In the genomic region with DNA sequence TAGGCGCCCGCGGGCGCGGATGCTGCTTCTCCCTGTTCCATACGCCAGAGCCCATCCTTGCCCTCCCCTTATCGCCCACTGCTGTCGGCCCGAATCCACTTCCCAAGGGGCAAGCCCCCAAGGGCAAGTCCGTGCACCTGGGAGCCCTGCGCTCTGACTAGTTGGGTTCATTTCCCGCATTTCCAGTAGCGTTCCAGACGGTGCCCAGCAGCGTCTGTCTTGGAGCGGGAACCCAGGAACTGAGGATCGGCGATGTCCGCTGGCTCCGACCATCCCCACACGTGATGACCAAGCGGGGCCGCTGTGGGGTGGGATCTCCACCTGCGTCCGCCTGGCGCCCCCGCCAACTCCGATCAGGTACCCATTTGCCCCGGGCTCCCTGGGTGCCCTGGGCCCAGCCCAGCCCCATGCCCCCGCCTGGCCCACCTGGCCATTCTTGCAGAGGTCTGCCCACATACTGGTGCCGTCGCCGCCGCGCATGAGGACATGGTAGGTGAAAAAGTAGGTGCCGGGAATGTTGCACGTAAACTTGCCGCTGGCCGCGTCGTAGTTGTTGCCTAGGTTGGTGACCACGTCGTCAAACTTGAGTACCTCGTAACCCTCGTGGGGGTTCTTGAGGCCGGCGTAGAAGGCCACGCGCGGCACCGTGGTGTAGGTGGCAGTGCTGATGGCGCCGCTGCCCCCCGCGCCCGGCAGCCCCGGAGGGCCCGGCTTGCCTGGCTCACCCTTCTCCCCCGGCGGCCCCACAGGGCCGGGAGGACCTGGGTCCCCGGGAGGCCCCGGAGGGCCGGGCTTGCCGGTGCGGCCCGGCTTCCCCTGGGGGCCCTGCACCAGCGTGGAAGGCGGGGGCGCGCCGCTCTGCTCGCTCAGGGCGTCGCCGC, we compare ENCODE assay signal across 10 cellular contexts. TPM values are rescaled to one million over a fixed set of nuclear protein-coding genes. Genes with fewer than 3 reads are reported as not detected.
A peak's percentile ranks its signal among the peaks of the same experiment; 100 is the strongest.
DNase-seq lines count a peak whose midpoint lies in the region; ATAC-seq and TF ChIP-seq lines count a peak whose summit lies in the region.
"Had no signal": no experiment of that assay in that cellular context is flagged by ENCODE, and none has a peak within 500 bp of the region (broad histone marks: within the 10 kb centered on the region; RNA-seq: fewer than 3 reads in every experiment).

No MANE protein-coding gene starts in this region.

- H3K4me1 Mint-ChIP-seq in effector memory CD8-positive, alpha-beta T cell (ENCODE audit: low read depth in 2 of 2) = peaks cover 14 to 24% of the 10 kb centered on the region in 2 donors
- H3K4me1 Mint-ChIP-seq in activated T-helper 2 cell treated with anti-CD3 and anti-CD28 coated beads, Interferon-gamma antibody, Interleukin-2, Interleukin-4, amounts not matched to agents 10 μg/mL and 5 μg/mL and 100 μg/mL, durations not matched to agents 14 hours and 24 hours and 36 hours (ENCODE audit: low read depth) = peaks cover 25% of the 10 kb centered on the region

- no peaks in the 10 kb centered on the region for H3K36me3 Mint-ChIP-seq in effector memory CD8-positive, alpha-beta T cell (ENCODE audit: insufficient read depth)
- peaks cover 4% of the 10 kb centered on the region for H3K36me3 Mint-ChIP-seq in activated T-helper 2 cell treated with anti-CD3 and anti-CD28 coated beads, Interferon-gamma antibody, Interleukin-2, Interleukin-4, amounts not matched to agents 10 μg/mL and 5 μg/mL and 100 μg/mL, durations not matched to agents 14 hours and 24 hours and 36 hours (ENCODE audit: low read depth)

- H3K4me3 ChIP-seq in HAP-1 (peak overlapping the region; percentile 3), osteoblast (ENCODE audit: insufficient read depth, low read length) (no peak overlapping the region)
- H3K4me3 ChIP-seq: GM12878 had no signal

- H3K4me3 Mint-ChIP-seq in effector memory CD8-positive, alpha-beta T cell = peak overlapping the region; percentile 35 to 48
- no peak overlapping the region for H3K4me3 Mint-ChIP-seq in activated T-helper 2 cell treated with anti-CD3 and anti-CD28 coated beads, Interferon-gamma antibody, Interleukin-2, Interleukin-4, amounts not matched to agents 10 μg/mL and 5 μg/mL and 100 μg/mL, durations not matched to agents 14 hours and 24 hours and 36 hours (ENCODE audit: low read depth)

- no peak overlapping the region for H3K4me2 ChIP-seq in osteoblast (ENCODE audit: insufficient read depth, low read length)

- no peaks in the 10 kb centered on the region; the same call in 1 of the 2 replicates for H3K9me3 ChIP-seq in HAP-1
- no peaks in the 10 kb centered on the region for H3K9me3 ChIP-seq in osteoblast (ENCODE audit: low read depth, low read length)

- no peak overlapping the region for H3K27ac ChIP-seq in osteoblast (ENCODE audit: low read depth, low read length)

- intact Hi-C loops in activated T-helper 2 cell treated with anti-CD3 and anti-CD28 coated beads, Interferon-gamma antibody, Interleukin-2, Interleukin-4, amounts not matched to agents 10 μg/mL and 5 μg/mL and 100 μg/mL, durations not matched to agents 14 hours and 24 hours and 36 hours (cut with micrococcal nuclease) = loop anchor here (5.0 kb wide), 1 partner anchor 50 kb away; no protein-coding TSS in a partner anchor

- no peak for TF ChIP-seq CTCF in osteoblast (IDR thresholded peaks at IDR 0.05; ENCODE audit: extremely low read depth, low read depth, low read length)

- no peaks in the 10 kb centered on the region for H3K79me2 ChIP-seq in osteoblast (ENCODE audit: insufficient read depth, low read length)

- H3K27ac Mint-ChIP-seq in effector memory CD8-positive, alpha-beta T cell = no peak overlapping the region
- no peak overlapping the region for H3K27ac Mint-ChIP-seq in activated T-helper 2 cell treated with anti-CD3 and anti-CD28 coated beads, Interferon-gamma antibody, Interleukin-2, Interleukin-4, amounts not matched to agents 10 μg/mL and 5 μg/mL and 100 μg/mL, durations not matched to agents 14 hours and 24 hours and 36 hours

- ATAC-seq in effector memory CD8-positive, alpha-beta T cell (replicated peaks) = peak; percentile 9

- no peaks in the 10 kb centered on the region for H4K20me1 ChIP-seq in osteoblast (ENCODE audit: insufficient read depth, low read length)

- no peaks in the 10 kb centered on the region for H3K9me3 Mint-ChIP-seq in effector memory CD8-positive, alpha-beta T cell
- no peaks in the 10 kb centered on the region for H3K9me3 Mint-ChIP-seq in activated T-helper 2 cell treated with anti-CD3 and anti-CD28 coated beads, Interferon-gamma antibody, Interleukin-2, Interleukin-4, amounts not matched to agents 10 μg/mL and 5 μg/mL and 100 μg/mL, durations not matched to agents 14 hours and 24 hours and 36 hours

- DNase-seq in DMS53 (lab: John Stamatoyannopoulos, UW) (peak; percentile 46), DMS53 treated with DMSO at 0.1 percent for 48 hours (lab: John Stamatoyannopoulos, UW; ENCODE audit: unreplicated experiment) (no peak), HAP-1 (ENCODE audit: low spot score in 2 of 2) (no peak), osteoblast (ENCODE audit: insufficient read length, low spot score, missing footprints) (peak; percentile 66), GM19238 (ENCODE audit: insufficient read length, low spot score) (no peak), pons (ENCODE audit: low spot score) (no peak)
- DNase-seq in effector memory CD8-positive, alpha-beta T cell = no peak
- no peak for DNase-seq in activated T-helper 2 cell treated with anti-CD3 and anti-CD28 coated beads, Interferon-gamma antibody, Interleukin-2, Interleukin-4, amounts not matched to agents 10 μg/mL and 5 μg/mL and 100 μg/mL, durations not matched to agents 14 hours and 24 hours and 36 hours (ENCODE audit: low spot score)

- H3K36me3 ChIP-seq in HAP-1 (replicated peaks) = no peaks in the 10 kb centered on the region
- H3K36me3 ChIP-seq in osteoblast (ENCODE audit: insufficient read depth, low read length) = no peaks in the 10 kb centered on the region

- no peak overlapping the region for H2AFZ ChIP-seq in osteoblast (ENCODE audit: low read length)

- H3K4me1 ChIP-seq in HAP-1 (peaks cover 5% of the 10 kb centered on the region), osteoblast (ENCODE audit: insufficient read depth, low read length) (peaks cover 14% of the 10 kb centered on the region)

- H3K27me3 ChIP-seq in HAP-1 (ENCODE audit: low read depth) (peaks cover 6% of the 10 kb centered on the region; the same call in 1 of the 2 replicates), osteoblast (ENCODE audit: insufficient read depth, low read length) (peaks cover 46% of the 10 kb centered on the region)

- in situ Hi-C loops in HAP-1 (cut with MboI; ENCODE audit: low sequenced_read_pairs) = no loop called here

- peaks cover 62 to 70% of the 10 kb centered on the region in 2 donors for H3K27me3 Mint-ChIP-seq in effector memory CD8-positive, alpha-beta T cell
- peaks cover 69% of the 10 kb centered on the region for H3K27me3 Mint-ChIP-seq in activated T-helper 2 cell treated with anti-CD3 and anti-CD28 coated beads, Interferon-gamma antibody, Interleukin-2, Interleukin-4, amounts not matched to agents 10 μg/mL and 5 μg/mL and 100 μg/mL, durations not matched to agents 14 hours and 24 hours and 36 hours (ENCODE audit: low read depth)

RNA-seq across cellular contexts. Expression of a gene that starts 0.8 kb away (rescaled TPM):
- total RNA-seq in osteoblast = under 0.01 TPM in 1 of 2 replicates, not detected in the other
- 0.41 and 0.48 TPM in 2 replicates for total RNA-seq in activated T-helper 2 cell treated with anti-CD3 and anti-CD28 coated beads, Interferon-gamma antibody, Interleukin-2, Interleukin-4, amounts not matched to agents 10 μg/mL and 5 μg/mL and 100 μg/mL, durations not matched to agents 14 hours and 24 hours and 36 hours
- total RNA-seq: GM12878 had no signal

RNA-seq across cellular contexts. Expression of a gene that starts 19.7 kb away (rescaled TPM):
- total RNA-seq in osteoblast = 0.72 and 1.2 TPM in 2 replicates
- total RNA-seq in activated T-helper 2 cell treated with anti-CD3 and anti-CD28 coated beads, Interferon-gamma antibody, Interleukin-2, Interleukin-4, amounts not matched to agents 10 μg/mL and 5 μg/mL and 100 μg/mL, durations not matched to agents 14 hours and 24 hours and 36 hours = 46.7 and 47.1 TPM in 2 replicates

RNA-seq across cellular contexts. Expression of a gene that starts 52.0 kb away (rescaled TPM):
- under 0.01 TPM in 2 replicates for total RNA-seq in osteoblast
- 0.34 TPM in 1 of 2 replicates, not detected in the other for total RNA-seq in activated T-helper 2 cell treated with anti-CD3 and anti-CD28 coated beads, Interferon-gamma antibody, Interleukin-2, Interleukin-4, amounts not matched to agents 10 μg/mL and 5 μg/mL and 100 μg/mL, durations not matched to agents 14 hours and 24 hours and 36 hours
- total RNA-seq: activated CD8-positive, alpha-beta memory T cell treated with anti-CD3 and anti-CD28 coated beads for 36 hours; GM12878 had no signal

Comparison
In these comparisons a context has a peak if more than half of its experiments do, and no peak if none do; other contexts are left out.
1. DNase-seq: peak in DMS53 (single experiment) and osteoblast (single experiment); none in DMS53 treated with DMSO at 0.1 percent for 48 hours (single experiment), HAP-1 (0 of 2), effector memory CD8-positive, alpha-beta T cell (0 of 3), activated T-helper 2 cell treated with anti-CD3 and anti-CD28 coated beads, Interferon-gamma antibody, Interleukin-2, Interleukin-4, amounts not matched to agents 10 μg/mL and 5 μg/mL and 100 μg/mL, durations not matched to agents 14 hours and 24 hours and 36 hours (single experiment), GM19238 (single experiment) and pons (single experiment).
2. RNA of a gene that starts 19.7 kb away (total RNA-seq): 46.7 to 47.1 TPM in activated T-helper 2 cell treated with anti-CD3 and anti-CD28 coated beads, Interferon-gamma antibody, Interleukin-2, Interleukin-4, amounts not matched to agents 10 μg/mL and 5 μg/mL and 100 μg/mL, durations not matched to agents 14 hours and 24 hours and 36 hours; 0.72 to 1.2 TPM in osteoblast; every median in the first group is over 10 times any median in the second.